Comparison of ENCODE assay signal across 8 cellular contexts in the genomic region with DNA sequence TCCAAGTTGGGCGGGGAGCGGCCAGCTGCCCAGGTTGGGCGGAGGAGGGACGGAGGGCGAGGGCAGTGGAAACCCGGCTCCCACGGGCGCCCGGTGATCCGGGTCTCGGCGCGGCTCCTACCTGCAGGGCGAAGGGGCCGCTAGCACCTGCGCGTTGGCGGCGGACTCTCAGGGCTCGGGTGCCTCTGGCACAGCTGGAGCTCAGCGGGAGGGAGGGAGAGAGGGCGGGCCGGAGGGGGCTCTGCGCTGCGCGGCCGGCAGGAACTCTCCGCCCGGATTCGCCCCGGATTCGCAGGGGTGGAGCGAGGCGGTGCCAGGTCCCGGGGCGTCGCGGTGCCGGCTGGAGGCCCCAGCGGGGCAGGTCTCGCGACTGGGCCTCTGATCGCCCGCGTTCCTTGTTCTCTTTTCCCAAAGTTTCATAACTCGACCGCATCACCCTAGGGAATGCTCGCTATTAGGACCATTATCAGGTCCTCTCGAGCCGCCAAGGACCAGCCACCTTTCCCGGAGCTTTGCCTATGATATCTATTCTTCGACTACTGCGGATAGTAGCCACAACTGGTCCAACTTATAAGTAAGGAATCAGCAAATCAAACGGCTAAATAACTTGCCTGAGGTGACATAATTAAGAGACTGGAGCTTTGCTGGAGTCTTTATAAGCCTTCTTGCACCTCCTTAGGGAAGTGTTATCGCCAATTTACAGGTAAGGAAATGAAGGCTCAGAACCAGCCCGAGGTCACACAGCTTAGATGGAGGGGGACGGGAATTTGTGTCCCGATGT.
DNase-seq lines count a peak whose midpoint lies in the region; ATAC-seq and TF ChIP-seq lines count a peak whose summit lies in the region.

PLD1 (minus strand) TSS at position 206 of the 781 bp plus-strand sequence. CDS start 72,432 bp downstream, outside the sequence.

- H3K27ac ChIP-seq in skin epidermis: peak within 1 kb of the TSS; percentile 55 to 96 (median 91)

- no peaks in the 10 kb centered on the region for H3K9me3 Mint-ChIP-seq in T-helper 2 cell treated with Interferon-gamma antibody and Interleukin-4, amounts not matched to agents 5 μg/mL and 100 μg/mL, for 36 hours
- H3K9me3 Mint-ChIP-seq in central memory CD8-positive, alpha-beta T cell: no peaks in the 10 kb centered on the region

- peaks cover 36% of the 10 kb centered on the region for H3K4me1 Mint-ChIP-seq in T-helper 2 cell treated with Interferon-gamma antibody and Interleukin-4, amounts not matched to agents 5 μg/mL and 100 μg/mL, for 36 hours (ENCODE audit: low read depth)
- peaks cover 16% of the 10 kb centered on the region for H3K4me1 Mint-ChIP-seq in central memory CD8-positive, alpha-beta T cell

- peaks cover 25% of the 10 kb centered on the region for H3K27me3 Mint-ChIP-seq in T-helper 2 cell treated with Interferon-gamma antibody and Interleukin-4, amounts not matched to agents 5 μg/mL and 100 μg/mL, for 36 hours (ENCODE audit: low read depth)
- H3K27me3 Mint-ChIP-seq in central memory CD8-positive, alpha-beta T cell: peaks cover 55% of the 10 kb centered on the region

- peak; percentile 72 for DNase-seq in GM10248 (ENCODE audit: extremely low spot score)
- peak; percentile 88 for DNase-seq in LoVo (ENCODE audit: low spot score)
- peak; percentile 26 for DNase-seq in T-helper 2 cell treated with Interferon-gamma antibody and Interleukin-4, amounts not matched to agents 5 μg/mL and 100 μg/mL, for 36 hours (ENCODE audit: low spot score)
- no peak for DNase-seq in central memory CD8-positive, alpha-beta T cell (ENCODE audit: low spot score in 2 of 2)
- peak; percentile 89 for DNase-seq in iris pigment epithelial cell (ENCODE audit: low read depth)
- DNase-seq in NK-92 treated with Interleukin-12 subunit alpha and Interleukin-12 subunit beta, amount 100 ng/mL, for 24 hours (lab: John Stamatoyannopoulos, UW): no peak

- no peak for TF ChIP-seq CTCF in GM10248 (IDR thresholded peaks at IDR 0.05; ENCODE audit: control extremely low read depth, extremely low read depth, low read depth, missing control alignments)

- H3K27ac Mint-ChIP-seq in T-helper 2 cell treated with Interferon-gamma antibody and Interleukin-4, amounts not matched to agents 5 μg/mL and 100 μg/mL, for 36 hours: peak within 1 kb of the TSS; percentile 46
- H3K27ac Mint-ChIP-seq in central memory CD8-positive, alpha-beta T cell (ENCODE audit: low read depth): peak within 1 kb of the TSS; percentile 52

- H3K36me3 Mint-ChIP-seq in T-helper 2 cell treated with Interferon-gamma antibody and Interleukin-4, amounts not matched to agents 5 μg/mL and 100 μg/mL, for 36 hours (ENCODE audit: low read depth): no peaks in the 10 kb centered on the region
- H3K36me3 Mint-ChIP-seq in central memory CD8-positive, alpha-beta T cell (ENCODE audit: insufficient read depth): no peaks in the 10 kb centered on the region

- peak within 1 kb of the TSS; percentile 55 to 66 (median 60) for H3K4me3 ChIP-seq in skin epidermis

- peak within 1 kb of the TSS; percentile 87 for H3K4me3 Mint-ChIP-seq in T-helper 2 cell treated with Interferon-gamma antibody and Interleukin-4, amounts not matched to agents 5 μg/mL and 100 μg/mL, for 36 hours
- H3K4me3 Mint-ChIP-seq in central memory CD8-positive, alpha-beta T cell: peak within 1 kb of the TSS; percentile 77

- CTCF ChIA-PET in GM10248 (lab: Yijun Ruan, JAX): interaction anchor here (1.1 to 1.9 kb wide), 2 partner anchors 23 to 38 kb away, joined by 4 to 5 read pairs; no protein-coding TSS in a partner anchor

- ATAC-seq in GM21825 (IDR thresholded peaks at IDR 0.05; ENCODE audit: unreplicated experiment): peak; percentile 58
- peak; percentile 41 for ATAC-seq in central memory CD8-positive, alpha-beta T cell (replicated peaks; ENCODE audit: extremely low read depth, poor library complexity, severe bottlenecking)

- POLR2A ChIA-PET in GM10248 (lab: Yijun Ruan, JAX): no interaction called here

Comparison
In these comparisons a context has a peak if more than half of its experiments do, and no peak if none do; other contexts are left out.
1. DNase-seq: peak in GM10248 (single experiment), LoVo (single experiment), T-helper 2 cell treated with Interferon-gamma antibody and Interleukin-4, amounts not matched to agents 5 μg/mL and 100 μg/mL, for 36 hours (single experiment) and iris pigment epithelial cell (single experiment); none in central memory CD8-positive, alpha-beta T cell (0 of 2) and NK-92 treated with Interleukin-12 subunit alpha and Interleukin-12 subunit beta, amount 100 ng/mL, for 24 hours (single experiment).